In genomic region chr20:13245250-13245723, GRCh38 we compare ENCODE assay signal across 19 cellular contexts. TPM values are rescaled to one million over a fixed set of nuclear protein-coding genes. Genes with fewer than 3 reads are reported as not detected.
DNase-seq lines count a peak whose midpoint lies in the region; ATAC-seq and TF ChIP-seq lines count a peak whose summit lies in the region.
"Had no signal": no experiment of that assay in that cellular context is flagged by ENCODE, and none has a peak within 500 bp of the region (broad histone marks: within the 10 kb centered on the region; RNA-seq: fewer than 3 reads in every experiment).

No MANE protein-coding gene starts in this region.

- no peak for TF ChIP-seq CTCF in liver (IDR thresholded peaks at IDR 0.05; ENCODE audit: low read depth, low read length, missing input control)
- no peak for TF ChIP-seq CTCF in upper lobe of right lung (IDR thresholded peaks at IDR 0.05)
- no peak for TF ChIP-seq CTCF in SK-N-SH (IDR thresholded peaks at IDR 0.05)

- H3K27me3 ChIP-seq in liver (ENCODE audit: control insufficient read depth in 4 of 4, insufficient read depth in 4 of 4, low read length in 3 of 4) (no peaks in the 10 kb centered on the region), upper lobe of right lung (no peaks in the 10 kb centered on the region), SK-N-SH (ENCODE audit: insufficient read depth) (no peaks in the 10 kb centered on the region)
- H3K27me3 ChIP-seq: BLaER1 treated with 17β-estradiol and CSF1 and Interleukin-3, amounts not matched to agents 10 nM and 100 nM had no signal

- no peak for ATAC-seq in T-helper 17 cell
- ATAC-seq in upper lobe of right lung, result peak; percentile 20
- ATAC-seq: GM12878, HCT116 had no signal

- no peaks in the 10 kb centered on the region for H3K9me2 ChIP-seq in SK-N-SH

- no peak overlapping the region for H3K9ac ChIP-seq in liver (ENCODE audit: low read depth in 1 of 2, low read length in 2 of 2)
- H3K9ac ChIP-seq in SK-N-SH, result no peak overlapping the region
- H3K9ac ChIP-seq: BLaER1 treated with 17β-estradiol and CSF1 and Interleukin-3, amounts not matched to agents 10 nM and 100 nM had no signal

- no peak for TF ChIP-seq EP300 in SK-N-SH (IDR thresholded peaks at IDR 0.05; ENCODE audit: borderline replicate concordance in 1 of 2, low read depth in 1 of 2, low read length in 1 of 2)

- peak overlapping the region; percentile 71 for H3K27ac Mint-ChIP-seq in activated naive CD8-positive, alpha-beta T cell
- H3K27ac Mint-ChIP-seq in activated naive CD8-positive, alpha-beta T cell treated with anti-CD3 and anti-CD28 coated beads for 36 hours, result no peak overlapping the region
- H3K27ac Mint-ChIP-seq in T-helper 17 cell, result peak overlapping the region; percentile 98

- H3K27ac ChIP-seq in liver (ENCODE audit: low read depth in 1 of 2, low read length in 2 of 2) (peak overlapping the region; percentile 17 to 68), upper lobe of right lung (no peak overlapping the region), SK-N-SH (ENCODE audit: low read depth in 2 of 2, low read length in 1 of 2) (no peak overlapping the region)
- H3K27ac ChIP-seq: BLaER1 treated with 17β-estradiol and CSF1 and Interleukin-3, amounts not matched to agents 10 nM and 100 nM had no signal

- no peaks in the 10 kb centered on the region for H4K20me1 ChIP-seq in SK-N-SH (ENCODE audit: insufficient read depth)
- H4K20me1 ChIP-seq: BLaER1 treated with 17β-estradiol and CSF1 and Interleukin-3, amounts not matched to agents 10 nM and 100 nM had no signal

- CTCF ChIA-PET in SK-N-SH (lab: Yijun Ruan, JAX), result interaction anchor here (1.4 kb wide), 1 partner anchor 17 kb away, joined by 3 read pairs; no protein-coding TSS in a partner anchor

- peaks cover 2% of the 10 kb centered on the region for H3K36me3 Mint-ChIP-seq in activated naive CD8-positive, alpha-beta T cell
- peaks cover 15% of the 10 kb centered on the region for H3K36me3 Mint-ChIP-seq in activated naive CD8-positive, alpha-beta T cell treated with anti-CD3 and anti-CD28 coated beads for 36 hours
- H3K36me3 Mint-ChIP-seq in T-helper 17 cell (ENCODE audit: low read depth), result no peaks in the 10 kb centered on the region

- intact Hi-C loops in upper lobe of right lung (cut with DNase I), result no loop called here

- TF ChIP-seq RAD21 in liver (IDR thresholded peaks at IDR 0.05) (peak; percentile 24 to 55), SK-N-SH (IDR thresholded peaks at IDR 0.05; ENCODE audit: low read length) (no peak)

- H3K9me3 ChIP-seq in T-helper 17 cell (ENCODE audit: control insufficient read depth, low read length, poor library complexity, severe bottlenecking), result no peaks in the 10 kb centered on the region
- no peaks in the 10 kb centered on the region for H3K9me3 ChIP-seq in liver (ENCODE audit: control insufficient read depth in 4 of 4, low read length in 3 of 4)
- no peaks in the 10 kb centered on the region for H3K9me3 ChIP-seq in upper lobe of right lung
- no peaks in the 10 kb centered on the region for H3K9me3 ChIP-seq in SK-N-SH
- H3K9me3 ChIP-seq: BLaER1 treated with 17β-estradiol and CSF1 and Interleukin-3, amounts not matched to agents 10 nM and 100 nM had no signal

- DNase-seq in activated naive CD8-positive, alpha-beta T cell treated with anti-CD3 and anti-CD28 coated beads for 36 hours, result no peak
- DNase-seq in T-helper 17 cell (no peak), upper lobe of right lung (no peak), NCI-H2107 (lab: John Stamatoyannopoulos, UW) (no peak), SK-N-SH (no peak), D341Med (ENCODE audit: low spot score) (no peak)
- DNase-seq: 8988T, DMS79, Kasumi-1, NCI-H1694, NCI-H2081, NCI-H446 treated with DMSO at 0.1 percent for 48 hours, NCI-H526 treated with DMSO at 0.1 percent for 48 hours, Right ventricle myocardium superior had no signal

- no peak overlapping the region for H3K4me2 ChIP-seq in SK-N-SH
- H3K4me2 ChIP-seq: BLaER1 treated with 17β-estradiol and CSF1 and Interleukin-3, amounts not matched to agents 10 nM and 100 nM had no signal

- H2AFZ ChIP-seq in SK-N-SH (ENCODE audit: low read depth), result no peak overlapping the region

- no peaks in the 10 kb centered on the region for H3F3A ChIP-seq in SK-N-SH (replicated peaks; ENCODE audit: insufficient read depth)

- no peak overlapping the region for H3K4me3 Mint-ChIP-seq in activated naive CD8-positive, alpha-beta T cell
- no peak overlapping the region for H3K4me3 Mint-ChIP-seq in activated naive CD8-positive, alpha-beta T cell treated with anti-CD3 and anti-CD28 coated beads for 36 hours
- no peak overlapping the region for H3K4me3 Mint-ChIP-seq in T-helper 17 cell

- POLR2A ChIA-PET in SK-N-SH (lab: Yijun Ruan, JAX), result no interaction called here

- 56% methylated on average over 2 of the region's 2 CpGs for WGBS in liver
- WGBS in SK-N-SH (ENCODE audit: low lambda C conversion rate), result 6% methylated on average over 2 of the region's 2 CpGs

- H3K36me3 ChIP-seq in liver (ENCODE audit: control insufficient read depth in 4 of 4, insufficient read depth in 3 of 4, low read depth in 1 of 4, low read length in 3 of 4) (no peaks in the 10 kb centered on the region), upper lobe of right lung (no peaks in the 10 kb centered on the region), SK-N-SH (replicated peaks in 1 of 2; ENCODE audit: control insufficient read depth in 1 of 2, insufficient read depth in 2 of 2, low read length in 1 of 2) (no peaks in the 10 kb centered on the region)
- H3K36me3 ChIP-seq: BLaER1 treated with 17β-estradiol and CSF1 and Interleukin-3, amounts not matched to agents 10 nM and 100 nM had no signal

- no peaks in the 10 kb centered on the region for H3K79me2 ChIP-seq in SK-N-SH (ENCODE audit: insufficient read depth)

- H3K4me1 Mint-ChIP-seq in activated naive CD8-positive, alpha-beta T cell (ENCODE audit: low read depth), result peaks cover 56% of the 10 kb centered on the region
- peaks cover 41% of the 10 kb centered on the region for H3K4me1 Mint-ChIP-seq in activated naive CD8-positive, alpha-beta T cell treated with anti-CD3 and anti-CD28 coated beads for 36 hours
- peaks cover 31% of the 10 kb centered on the region for H3K4me1 Mint-ChIP-seq in T-helper 17 cell

- H3K9me3 Mint-ChIP-seq in activated naive CD8-positive, alpha-beta T cell (ENCODE audit: low read depth), result no peaks in the 10 kb centered on the region
- H3K9me3 Mint-ChIP-seq in activated naive CD8-positive, alpha-beta T cell treated with anti-CD3 and anti-CD28 coated beads for 36 hours, result no peaks in the 10 kb centered on the region

- peaks cover 10 to 55% (median 33%) of the 10 kb centered on the region in 4 donors for H3K4me1 ChIP-seq in liver (ENCODE audit: control insufficient read depth in 4 of 4, insufficient read depth in 4 of 4, low read length in 3 of 4)
- peaks cover 10% of the 10 kb centered on the region for H3K4me1 ChIP-seq in upper lobe of right lung
- no peaks in the 10 kb centered on the region for H3K4me1 ChIP-seq in SK-N-SH (ENCODE audit: control insufficient read depth in 1 of 2, insufficient read depth in 2 of 2, low read depth in 1 of 2, low read length in 1 of 2)

- no peaks in the 10 kb centered on the region for H3K27me3 Mint-ChIP-seq in activated naive CD8-positive, alpha-beta T cell
- H3K27me3 Mint-ChIP-seq in activated naive CD8-positive, alpha-beta T cell treated with anti-CD3 and anti-CD28 coated beads for 36 hours, result no peaks in the 10 kb centered on the region
- H3K27me3 Mint-ChIP-seq in T-helper 17 cell, result no peaks in the 10 kb centered on the region

- H3K4me3 ChIP-seq in liver (ENCODE audit: low read depth in 1 of 3, low read length in 3 of 3) (peak overlapping the region in 1 of 3 donors; percentile 31), upper lobe of right lung (no peak overlapping the region), SK-N-SH (ENCODE audit: low read depth in 2 of 2, low read length in 1 of 2) (no peak overlapping the region)
- H3K4me3 ChIP-seq: BLaER1 treated with 17β-estradiol and CSF1 and Interleukin-3, amounts not matched to agents 10 nM and 100 nM; GM12878 had no signal

TF ChIP-seq in liver, 16 proteins besides CTCF, POLR2A, EP300 and RAD21 (continues in another document):
- peak; percentile 71 for TF ChIP-seq MAX (IDR thresholded peaks at IDR 0.05)
- no peak for TF ChIP-seq ATF3 (IDR thresholded peaks at IDR 0.05)
- TF ChIP-seq FOXA2 (IDR thresholded peaks at IDR 0.05), result no peak

TF ChIP-seq in SK-N-SH, 30 proteins besides CTCF, POLR2A, EP300 and RAD21:
- no peak for TF ChIP-seq NRF1 (IDR thresholded peaks at IDR 0.05; ENCODE audit: low read depth, low read length)
- no peak for TF ChIP-seq USF1 (IDR thresholded peaks at IDR 0.05; ENCODE audit: borderline replicate concordance, low read depth)
- no peak for TF ChIP-seq RCOR1 (IDR thresholded peaks at IDR 0.05; ENCODE audit: low read length)
- no peak for TF ChIP-seq TCF12 (IDR thresholded peaks at IDR 0.05)
- TF ChIP-seq ELF1 (IDR thresholded peaks at IDR 0.05), result no peak
- no peak for TF ChIP-seq GATA2 (CRISPR knock-in tag; IDR thresholded peaks at IDR 0.05)
- TF ChIP-seq IRF3 (IDR thresholded peaks at IDR 0.05; ENCODE audit: low read depth, low read length), result no peak
- no peak for TF ChIP-seq JUND (IDR thresholded peaks at IDR 0.05)

RNA-seq across cellular contexts. Expression of gene ISM1, which starts 24.2 kb away (rescaled TPM):
- total RNA-seq in activated naive CD8-positive, alpha-beta T cell treated with anti-CD3 and anti-CD28 coated beads for 36 hours, result 1 to 10 TPM; 3.2 to 3.4 TPM
- total RNA-seq in T-helper 17 cell, result 1 to 10 TPM; 3.2 to 7.8 TPM
- total RNA-seq in liver, result 1 to 10 TPM in 1 of 2 donors, not detected in 1; 6.4 TPM
- polyA plus RNA-seq in liver, result 1 to 10 TPM in 1 of 2 donors, under 1 TPM in 1; 0.82 to 1.2 TPM
- total RNA-seq in upper lobe of right lung, result 4.1 TPM
- not detected in 2 replicates for polyA plus RNA-seq in SK-N-SH (2012; rRNA removed)
- not detected in 2 replicates for polyA plus RNA-seq in SK-N-SH (2012; cell fraction: cytosol; rRNA removed)
- not detected in 2 replicates for polyA plus RNA-seq in SK-N-SH (2012; cell fraction: nucleus; rRNA removed)
- total RNA-seq: GM12878 had no signal

Comparison
In these comparisons a context has a peak if more than half of its experiments do, and no peak if none do; other contexts are left out.
1. H3K27ac ChIP-seq: peak in liver (2 of 2); none in upper lobe of right lung (single experiment) and SK-N-SH (0 of 2).